In genomic region chr2:136135462-136135861, GRCh38 we compare ENCODE assay signal across 15 cellular contexts. TPM values are rescaled to one million over a fixed set of nuclear protein-coding genes. Genes with fewer than 3 reads are reported as not detected.
DNase-seq lines count a peak whose midpoint lies in the region; ATAC-seq and TF ChIP-seq lines count a peak whose summit lies in the region.
"Had no signal": no experiment of that assay in that cellular context is flagged by ENCODE, and none has a peak within 500 bp of the region (broad histone marks: within the 10 kb centered on the region; RNA-seq: fewer than 3 reads in every experiment).

No MANE protein-coding gene starts in this region.

- no peak overlapping the region for H3K9ac ChIP-seq in mammary epithelial cell (ENCODE audit: insufficient read depth, low read length)
- peak overlapping the region in 1 of 2 donors; percentile 10 for H3K9ac ChIP-seq in mucosa of rectum (ENCODE audit: low read depth in 1 of 2, low read length in 2 of 2)

- BruUV-seq in MCF 10A (replicated peaks; lab: Mats Ljungman, UMichigan) (no TSS peak), mammary epithelial cell (replicated peaks; lab: Mats Ljungman, UMichigan) (no TSS peak)

- intact Hi-C loops in MCF 10A (cut with micrococcal nuclease) = no loop called here
- intact Hi-C loops in mammary epithelial cell (cut with micrococcal nuclease) = no loop called here
- intact Hi-C loops in activated B cell treated with CpG ODN at 0.5 μM for 24 hours (cut with micrococcal nuclease) = loop anchor here (5.0 to 10.0 kb wide), 3 partner anchors 37 to 1391 kb away; partner anchors contain the start of gene UBXN4
- intact Hi-C loops in vagina (cut with DNase I) = no loop called here
- intact Hi-C loops in posterior cingulate gyrus (cut with DNase I) = no loop called here

- H3K4me2 ChIP-seq in mammary epithelial cell (ENCODE audit: insufficient read depth, low read depth, low read length) = no peak overlapping the region

- H3K27me3 ChIP-seq in mammary epithelial cell (ENCODE audit: insufficient read depth, low read length) = peaks cover 3% of the 10 kb centered on the region
- no peaks in the 10 kb centered on the region for H3K27me3 ChIP-seq in mucosa of rectum (ENCODE audit: control insufficient read depth in 2 of 2, insufficient read depth in 2 of 2, low read length in 2 of 2)
- no peaks in the 10 kb centered on the region for H3K27me3 ChIP-seq in vagina
- H3K27me3 ChIP-seq: ovary had no signal

- H2AFZ ChIP-seq in mammary epithelial cell (ENCODE audit: low read depth, low read length) = no peak overlapping the region

- H3K27me3 Mint-ChIP-seq in MCF 10A (ENCODE audit: insufficient read depth, unreplicated experiment) (no peaks in the 10 kb centered on the region), activated B cell treated with CpG ODN at 0.5 μM for 24 hours (no peaks in the 10 kb centered on the region)

- dilution Hi-C loops in mammary epithelial cell (cut with HindIII; ENCODE audit: low sequenced_read_pairs) = no loop called here

- H3K27ac ChIP-seq in mammary epithelial cell (ENCODE audit: insufficient read depth, low read depth, low read length) = no peak overlapping the region
- H3K27ac ChIP-seq in mucosa of rectum (ENCODE audit: low read depth in 2 of 2, low read length in 2 of 2) = peak overlapping the region; percentile 48 to 54
- peak overlapping the region; percentile 45 for H3K27ac ChIP-seq in vagina
- H3K27ac ChIP-seq: ovary, RWPE1 had no signal

- H4K20me1 ChIP-seq in mammary epithelial cell (ENCODE audit: insufficient read depth, low read length) = no peaks in the 10 kb centered on the region

- peaks cover 10% of the 10 kb centered on the region for H3K4me1 ChIP-seq in mammary epithelial cell (ENCODE audit: insufficient read depth, low read length)
- H3K4me1 ChIP-seq in mucosa of rectum (ENCODE audit: control insufficient read depth in 2 of 2, insufficient read depth in 2 of 2, low read length in 2 of 2) = peaks cover 0 to 17% of the 10 kb centered on the region in 2 donors
- H3K4me1 ChIP-seq in vagina = no peaks in the 10 kb centered on the region

- peaks cover 47% of the 10 kb centered on the region for H3K4me1 Mint-ChIP-seq in MCF 10A (ENCODE audit: insufficient read depth, unreplicated experiment)
- peaks cover 100% of the 10 kb centered on the region for H3K4me1 Mint-ChIP-seq in activated B cell treated with CpG ODN at 0.5 μM for 24 hours

- CTCF ChIA-PET in MCF 10A (lab: Yijun Ruan, JAX) (interaction anchor here (0.6 to 1.3 kb wide), 7 partner anchors 53 to 244 kb away, joined by 3 to 5 read pairs (median 3); no protein-coding TSS in a partner anchor), mammary epithelial cell (lab: Charles Lee; ENCODE audit: low non-redundant PET) (no interaction called here), activated B cell treated with CpG ODN at 0.5 μM for 24 hours (lab: Charles Lee) (interaction anchor here (1.2 to 2.5 kb wide), 7 partner anchors 72 to 249 kb away, joined by 3 to 12 read pairs (median 7); no protein-coding TSS in a partner anchor)

- POLR2A ChIA-PET in MCF 10A (lab: Yijun Ruan, JAX) = no interaction called here
- POLR2A ChIA-PET in activated B cell treated with CpG ODN at 0.5 μM for 24 hours (lab: Charles Lee) = interaction anchor here (1.0 to 12.1 kb wide), 19 partner anchors 9 to 604 kb away, joined by 3 to 478 read pairs (median 12); partner anchors contain the start of genes CXCR4, R3HDM1 and ZRANB3

- H3K4me3 Mint-ChIP-seq in MCF 10A (ENCODE audit: unreplicated experiment) (no peak overlapping the region), activated B cell treated with CpG ODN at 0.5 μM for 24 hours (peak overlapping the region; percentile 62)

- no peak for TF ChIP-seq POLR2A in vagina (IDR thresholded peaks at IDR 0.05)

- no peaks in the 10 kb centered on the region for H3K9me3 Mint-ChIP-seq in MCF 10A (ENCODE audit: unreplicated experiment)
- no peaks in the 10 kb centered on the region for H3K9me3 Mint-ChIP-seq in activated B cell treated with CpG ODN at 0.5 μM for 24 hours

- no peaks in the 10 kb centered on the region for H3K79me2 ChIP-seq in mammary epithelial cell (ENCODE audit: insufficient read depth, low read length)

- H3K36me3 Mint-ChIP-seq in MCF 10A (ENCODE audit: insufficient read depth, unreplicated experiment) (no peaks in the 10 kb centered on the region), activated B cell treated with CpG ODN at 0.5 μM for 24 hours (ENCODE audit: low read depth) (no peaks in the 10 kb centered on the region)

- no peak overlapping the region for H3K4me3 ChIP-seq in mammary epithelial cell (replicated peaks in 1 of 3; ENCODE audit: insufficient read depth in 1 of 3, low read depth in 2 of 3, low read length in 3 of 3)
- H3K4me3 ChIP-seq in mucosa of rectum (ENCODE audit: low read length in 2 of 2) = no peak overlapping the region
- H3K4me3 ChIP-seq in vagina = no peak overlapping the region
- H3K4me3 ChIP-seq: ovary had no signal

- in situ Hi-C loops in mammary epithelial cell (cut with MboI; ENCODE audit: low sequenced_read_pairs in 2 of 2) = no loop called here

- H3K27ac Mint-ChIP-seq in MCF 10A (ENCODE audit: low read depth, unreplicated experiment) (peak overlapping the region; percentile 96), activated B cell treated with CpG ODN at 0.5 μM for 24 hours (peak overlapping the region; percentile 99)

- H3K36me3 ChIP-seq in mammary epithelial cell (ENCODE audit: insufficient read depth, low read length) (no peaks in the 10 kb centered on the region), mucosa of rectum (ENCODE audit: control insufficient read depth in 2 of 2, insufficient read depth in 2 of 2, low read length in 2 of 2) (no peaks in the 10 kb centered on the region), vagina (no peaks in the 10 kb centered on the region)
- H3K36me3 ChIP-seq: ovary had no signal

- no peaks in the 10 kb centered on the region for H3K9me3 ChIP-seq in mammary epithelial cell (replicated peaks; ENCODE audit: insufficient read depth, low read length)
- H3K9me3 ChIP-seq in mucosa of rectum (ENCODE audit: control insufficient read depth in 2 of 2, low read length in 2 of 2) = no peaks in the 10 kb centered on the region
- no peaks in the 10 kb centered on the region for H3K9me3 ChIP-seq in vagina
- H3K9me3 ChIP-seq: ovary had no signal

- TF ChIP-seq CTCF in MCF 10A (IDR thresholded peaks at IDR 0.05; ENCODE audit: unreplicated experiment) (no peak), mammary epithelial cell (conservative IDR thresholded peaks at IDR 0.05 in 1 of 2, IDR thresholded peaks at IDR 0.05 in 1 of 2; ENCODE audit: extremely low read depth in 1 of 2, insufficient read depth in 1 of 2, low read depth in 1 of 2, low read length in 2 of 2) (no peak), activated B cell treated with CpG ODN at 0.5 μM for 24 hours (IDR thresholded peaks at IDR 0.05) (no peak), vagina (IDR thresholded peaks at IDR 0.05) (no peak)

- DNase-seq in MCF 10A (ENCODE audit: unreplicated experiment) = no peak
- no peak for DNase-seq in mammary epithelial cell
- DNase-seq in activated B cell treated with CpG ODN at 0.5 μM for 24 hours = no peak
- DNase-seq in vagina (ENCODE audit: extremely low spot score in 2 of 2) = no peak
- no peak for DNase-seq in COR-L47 (lab: John Stamatoyannopoulos, UW)
- no peak for DNase-seq in HCEC 1CT
- DNase-seq in posterior cingulate gyrus = no peak
- DNase-seq: activated CD8-positive, alpha-beta memory T cell treated with anti-CD3 and anti-CD28 coated beads for 24 hours; amygdala; mesendoderm; NCI-H1105 treated with DMSO at 0.1 percent for 48 hours; NCI-H524; ovary had no signal

- ATAC-seq in activated B cell treated with CpG ODN at 0.5 μM for 24 hours (ENCODE audit: low read depth) = no peak

RNA-seq across cellular contexts. Expression of gene CXCR4, which starts 17.5 kb away (rescaled TPM):
- 0.54 and 1.1 TPM in 2 replicates for total RNA-seq in MCF 10A (2022)
- total RNA-seq in mammary epithelial cell = not detected
- 0.03 TPM for polyA plus RNA-seq in mammary epithelial cell
- polyA minus RNA-seq in mammary epithelial cell = not detected
- total RNA-seq in activated B cell treated with CpG ODN at 0.5 μM for 24 hours = 200 and 213 TPM in 2 replicates
- total RNA-seq in vagina = 39.5 TPM

Comparison
In these comparisons a context has a peak if more than half of its experiments do, and no peak if none do; other contexts are left out.
1. RNA of gene CXCR4, which starts 17.5 kb away (total RNA-seq): 200 to 213 TPM in activated B cell treated with CpG ODN at 0.5 μM for 24 hours and 39.5 TPM in vagina (single experiment); 0.54 to 1.1 TPM in MCF 10A and not detected in mammary epithelial cell; every median in the first group is over 10 times any median in the second.